18 cellular contexts compared by ENCODE assay signal in genomic region chr5:152634596-152634995, GRCh38.
DNase-seq lines count a peak whose midpoint lies in the region; ATAC-seq, FAIRE-seq and TF ChIP-seq lines count a peak whose summit lies in the region.
"Had no signal": no experiment of that assay in that cellular context is flagged by ENCODE, and none has a peak within 500 bp of the region (broad histone marks: within the 10 kb centered on the region; RNA-seq: fewer than 3 reads in every experiment).

No MANE protein-coding gene starts in this region.

- CTCF ChIA-PET in WTC11 (lab: Charles Lee): no interaction called here

- peaks cover 0 to 15% of the 10 kb centered on the region in 2 donors for H3K4me1 ChIP-seq in kidney (ENCODE audit: control insufficient read depth in 1 of 2, insufficient read depth in 1 of 2, low read depth in 1 of 2, low read length in 2 of 2)
- H3K4me1 ChIP-seq: colonic mucosa had no signal

- no peaks in the 10 kb centered on the region for H3K9me3 Mint-ChIP-seq in WTC11
- H3K9me3 Mint-ChIP-seq in activated naive CD8-positive, alpha-beta T cell treated with anti-CD3 and anti-CD28 coated beads for 36 hours: no peaks in the 10 kb centered on the region
- H3K9me3 Mint-ChIP-seq: H9 had no signal

- ATAC-seq in WTC11: peak; percentile 64
- ATAC-seq in left lobe of liver: no peak
- ATAC-seq: activated CD4-positive, alpha-beta T cell treated with anti-CD3 and anti-CD28 coated beads for 36 hours; SK-N-SH treated with all-trans-retinoic acid at 6 μM for 48 hours had no signal

- no peaks in the 10 kb centered on the region for H3K4me1 Mint-ChIP-seq in WTC11
- H3K4me1 Mint-ChIP-seq in activated naive CD8-positive, alpha-beta T cell treated with anti-CD3 and anti-CD28 coated beads for 36 hours: no peaks in the 10 kb centered on the region
- H3K4me1 Mint-ChIP-seq: activated CD4-positive, alpha-beta T cell treated with anti-CD3 and anti-CD28 coated beads for 36 hours had no signal

- no peaks in the 10 kb centered on the region for H3K9me3 ChIP-seq in kidney (ENCODE audit: control insufficient read depth in 1 of 2, low read length in 2 of 2)
- H3K9me3 ChIP-seq: colonic mucosa, tibial nerve had no signal

- H3K4me3 ChIP-seq in kidney (ENCODE audit: low read length in 2 of 2) (no peak overlapping the region), lower leg skin (ENCODE audit: low read depth, poor library complexity, severe bottlenecking) (no peak overlapping the region)
- H3K4me3 ChIP-seq: colonic mucosa, tibial nerve had no signal

- TF ChIP-seq CTCF in WTC11 (IDR thresholded peaks at IDR 0.05) (no peak), kidney (IDR thresholded peaks at IDR 0.05; ENCODE audit: borderline replicate concordance, extremely low read depth, insufficient read depth) (no peak), lower leg skin (IDR thresholded peaks at IDR 0.05) (no peak)

- TF ChIP-seq POLR2A in lower leg skin (IDR thresholded peaks at IDR 0.05): no peak

- H3K9ac ChIP-seq in kidney (ENCODE audit: low read length in 2 of 2): no peak overlapping the region

- H3K27ac ChIP-seq in kidney (ENCODE audit: low read depth in 2 of 2, low read length in 2 of 2): no peak overlapping the region
- H3K27ac ChIP-seq: colonic mucosa, tibial nerve had no signal

- no peak overlapping the region for H3K27ac Mint-ChIP-seq in WTC11
- no peak overlapping the region for H3K27ac Mint-ChIP-seq in activated naive CD8-positive, alpha-beta T cell treated with anti-CD3 and anti-CD28 coated beads for 36 hours
- H3K27ac Mint-ChIP-seq: activated CD4-positive, alpha-beta T cell treated with anti-CD3 and anti-CD28 coated beads for 36 hours; H9 had no signal

- H3K36me3 ChIP-seq in kidney (ENCODE audit: control insufficient read depth in 1 of 2, insufficient read depth in 2 of 2, low read length in 2 of 2): no peaks in the 10 kb centered on the region
- H3K36me3 ChIP-seq: colonic mucosa, tibial nerve had no signal

- FAIRE-seq in kidney (lab: Jason Lieb, UNC): no peak

- DNase-seq in COLO668 (lab: John Stamatoyannopoulos, UW; ENCODE audit: unreplicated experiment) (peak; percentile 2), NCI-H187 (lab: John Stamatoyannopoulos, UW) (peak; percentile 9 to 41), WTC11 (ENCODE audit: low spot score) (peak; percentile 10), kidney (peak; percentile 43), lower leg skin (ENCODE audit: low spot score in 2 of 2) (no peak), left lobe of liver (ENCODE audit: low spot score) (no peak), 8988T (no peak)
- DNase-seq in activated naive CD8-positive, alpha-beta T cell treated with anti-CD3 and anti-CD28 coated beads for 36 hours: no peak
- DNase-seq: activated CD4-positive, alpha-beta T cell treated with anti-CD3 and anti-CD28 coated beads for 36 hours; activated gamma-delta T cell; AML-193; colonic mucosa; foreskin fibroblast; H9; mesenchymal stem cell; NCI-H226 had no signal

- intact Hi-C loops in kidney (cut with DNase I) (no loop called here), lower leg skin (cut with DNase I; ENCODE audit: low total_unique reads) (no loop called here)

- POLR2A ChIA-PET in WTC11 (lab: Charles Lee): no interaction called here

- H3K4me3 Mint-ChIP-seq in WTC11: no peak overlapping the region
- H3K4me3 Mint-ChIP-seq in activated naive CD8-positive, alpha-beta T cell treated with anti-CD3 and anti-CD28 coated beads for 36 hours: no peak overlapping the region
- H3K4me3 Mint-ChIP-seq: activated CD4-positive, alpha-beta T cell treated with anti-CD3 and anti-CD28 coated beads for 36 hours; H9 had no signal

- H3K36me3 Mint-ChIP-seq in WTC11: no peaks in the 10 kb centered on the region
- no peaks in the 10 kb centered on the region for H3K36me3 Mint-ChIP-seq in activated naive CD8-positive, alpha-beta T cell treated with anti-CD3 and anti-CD28 coated beads for 36 hours

- peaks cover 23% of the 10 kb centered on the region for H3K27me3 Mint-ChIP-seq in WTC11 (ENCODE audit: low read depth)
- no peaks in the 10 kb centered on the region for H3K27me3 Mint-ChIP-seq in activated naive CD8-positive, alpha-beta T cell treated with anti-CD3 and anti-CD28 coated beads for 36 hours
- H3K27me3 Mint-ChIP-seq: activated CD4-positive, alpha-beta T cell treated with anti-CD3 and anti-CD28 coated beads for 36 hours had no signal

TF ChIP-seq in WTC11, 78 proteins besides CTCF, POLR2A, EP300 and RAD21:
- no peak for TF ChIP-seq JUN (CRISPR knock-in tag; IDR thresholded peaks at IDR 0.05)

Comparison
In these comparisons a context has a peak if more than half of its experiments do, and no peak if none do; other contexts are left out.
1. DNase-seq: peak in COLO668 (single experiment), NCI-H187 (2 of 2), WTC11 (single experiment) and kidney (single experiment); none in lower leg skin (0 of 2), left lobe of liver (single experiment), activated naive CD8-positive, alpha-beta T cell treated with anti-CD3 and anti-CD28 coated beads for 36 hours (single experiment) and 8988T (single experiment).